Comparison of ENCODE assay signal across 1 cellular context in the genomic region with DNA sequence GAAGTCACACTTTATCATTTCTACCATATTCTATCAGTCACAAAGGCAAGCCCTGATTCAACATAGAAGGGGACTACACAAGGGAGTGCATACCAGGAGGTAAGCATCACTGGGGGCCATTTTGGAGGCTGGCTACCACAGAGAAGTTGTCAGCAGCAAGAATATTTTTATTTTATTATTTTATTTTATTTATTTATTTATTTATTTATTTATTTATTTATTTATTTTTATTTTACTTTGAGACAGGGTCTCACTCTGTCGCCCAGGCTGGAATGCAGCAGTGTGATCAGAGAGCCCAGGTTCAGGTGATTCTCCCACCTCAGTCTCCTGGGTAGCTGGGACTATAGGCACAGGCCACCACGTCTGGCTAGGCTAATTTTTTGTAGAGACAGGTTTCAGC.
TF ChIP-seq lines count a peak whose summit lies in the region.

No MANE protein-coding gene starts in this region.

TF ChIP-seq in H1, 55 proteins besides CTCF, POLR2A, EP300 and RAD21:
- TF ChIP-seq, protein P1, sequence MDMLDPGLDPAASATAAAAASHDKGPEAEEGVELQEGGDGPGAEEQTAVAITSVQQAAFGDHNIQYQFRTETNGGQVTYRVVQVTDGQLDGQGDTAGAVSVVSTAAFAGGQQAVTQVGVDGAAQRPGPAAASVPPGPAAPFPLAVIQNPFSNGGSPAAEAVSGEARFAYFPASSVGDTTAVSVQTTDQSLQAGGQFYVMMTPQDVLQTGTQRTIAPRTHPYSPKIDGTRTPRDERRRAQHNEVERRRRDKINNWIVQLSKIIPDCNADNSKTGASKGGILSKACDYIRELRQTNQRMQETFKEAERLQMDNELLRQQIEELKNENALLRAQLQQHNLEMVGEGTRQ (IDR thresholded peaks at IDR 0.05; ENCODE audit: low read length) = no peak
- TF ChIP-seq SP4 (IDR thresholded peaks at IDR 0.05; ENCODE audit: low read length) (no peak), PHF8 (conservative IDR thresholded peaks at IDR 0.05; ENCODE audit: low read depth, low read length) (no peak), CBX5 (IDR thresholded peaks at IDR 0.05; ENCODE audit: low read depth, low read length) (no peak), CREB1 (IDR thresholded peaks at IDR 0.05) (no peak), YY1 (IDR thresholded peaks at IDR 0.05; ENCODE audit: low read depth, low read length) (no peak), CBX8 (IDR thresholded peaks at IDR 0.05; ENCODE audit: borderline replicate concordance, low read depth, low read length) (no peak), ZNF274 (IDR thresholded peaks at IDR 0.05; ENCODE audit: borderline replicate concordance, extremely low read depth, low read length) (no peak), TEAD4 (IDR thresholded peaks at IDR 0.05; ENCODE audit: low read depth, low read length) (no peak), GTF2F1 (IDR thresholded peaks at IDR 0.05; ENCODE audit: borderline replicate concordance, low read depth, low read length) (no peak), BCL11A (IDR thresholded peaks at IDR 0.05; ENCODE audit: low read depth in 2 of 2, low read length in 2 of 2) (no peak), JUN (IDR thresholded peaks at IDR 0.05; ENCODE audit: low read depth, low read length) (no peak), RFX5 (IDR thresholded peaks at IDR 0.05; ENCODE audit: borderline replicate concordance, low read depth, low read length) (no peak), POU5F1 (IDR thresholded peaks at IDR 0.05; ENCODE audit: low read depth, low read length) (no peak), JUND (IDR thresholded peaks at IDR 0.05; ENCODE audit: low read length) (no peak)
